In the genomic region with DNA sequence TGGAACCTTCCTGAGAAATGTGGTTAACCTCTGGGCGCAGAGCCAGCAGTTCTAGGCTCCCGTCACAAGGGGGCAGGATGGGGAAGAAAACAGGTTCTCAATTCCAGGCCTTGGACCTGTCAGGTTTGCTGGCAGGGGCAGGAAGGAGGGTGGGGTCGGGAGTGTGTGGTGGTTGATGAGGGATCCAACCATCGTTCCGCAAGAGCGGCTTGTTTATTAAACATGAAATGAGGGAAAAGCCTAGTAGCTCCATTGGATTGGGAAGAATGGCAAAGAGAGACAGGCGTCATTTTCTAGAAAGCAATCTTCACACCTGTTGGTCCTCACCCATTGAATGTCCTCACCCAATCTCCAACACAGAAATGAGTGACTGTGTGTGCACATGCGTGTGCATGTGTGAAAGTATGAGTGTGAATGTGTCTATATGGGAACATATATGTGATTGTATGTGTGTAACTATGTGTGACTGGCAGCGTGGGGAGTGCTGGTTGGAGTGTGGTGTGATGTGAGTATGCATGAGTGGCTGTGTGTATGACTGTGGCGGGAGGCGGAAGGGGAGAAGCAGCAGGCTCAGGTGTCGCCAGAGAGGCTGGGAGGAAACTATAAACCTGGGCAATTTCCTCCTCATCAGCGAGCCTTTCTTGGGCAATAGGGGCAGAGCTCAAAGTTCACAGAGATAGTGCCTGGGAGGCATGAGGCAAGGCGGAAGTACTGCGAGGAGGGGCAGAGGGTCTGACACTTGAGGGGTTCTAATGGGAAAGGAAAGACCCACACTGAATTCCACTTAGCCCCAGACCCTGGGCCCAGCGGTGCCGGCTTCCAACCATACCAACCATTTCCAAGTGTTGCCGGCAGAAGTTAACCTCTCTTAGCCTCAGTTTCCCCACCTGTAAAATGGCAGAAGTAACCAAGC, we compare ENCODE assay signal across 1 cellular context.
TF ChIP-seq lines count a peak whose summit lies in the region.

No MANE protein-coding gene starts in this region.

TF ChIP-seq in GM12878, 131 proteins besides CTCF, POLR2A, EP300 and RAD21 (continued from another document and continues in another):
- TF ChIP-seq, protein P1, sequence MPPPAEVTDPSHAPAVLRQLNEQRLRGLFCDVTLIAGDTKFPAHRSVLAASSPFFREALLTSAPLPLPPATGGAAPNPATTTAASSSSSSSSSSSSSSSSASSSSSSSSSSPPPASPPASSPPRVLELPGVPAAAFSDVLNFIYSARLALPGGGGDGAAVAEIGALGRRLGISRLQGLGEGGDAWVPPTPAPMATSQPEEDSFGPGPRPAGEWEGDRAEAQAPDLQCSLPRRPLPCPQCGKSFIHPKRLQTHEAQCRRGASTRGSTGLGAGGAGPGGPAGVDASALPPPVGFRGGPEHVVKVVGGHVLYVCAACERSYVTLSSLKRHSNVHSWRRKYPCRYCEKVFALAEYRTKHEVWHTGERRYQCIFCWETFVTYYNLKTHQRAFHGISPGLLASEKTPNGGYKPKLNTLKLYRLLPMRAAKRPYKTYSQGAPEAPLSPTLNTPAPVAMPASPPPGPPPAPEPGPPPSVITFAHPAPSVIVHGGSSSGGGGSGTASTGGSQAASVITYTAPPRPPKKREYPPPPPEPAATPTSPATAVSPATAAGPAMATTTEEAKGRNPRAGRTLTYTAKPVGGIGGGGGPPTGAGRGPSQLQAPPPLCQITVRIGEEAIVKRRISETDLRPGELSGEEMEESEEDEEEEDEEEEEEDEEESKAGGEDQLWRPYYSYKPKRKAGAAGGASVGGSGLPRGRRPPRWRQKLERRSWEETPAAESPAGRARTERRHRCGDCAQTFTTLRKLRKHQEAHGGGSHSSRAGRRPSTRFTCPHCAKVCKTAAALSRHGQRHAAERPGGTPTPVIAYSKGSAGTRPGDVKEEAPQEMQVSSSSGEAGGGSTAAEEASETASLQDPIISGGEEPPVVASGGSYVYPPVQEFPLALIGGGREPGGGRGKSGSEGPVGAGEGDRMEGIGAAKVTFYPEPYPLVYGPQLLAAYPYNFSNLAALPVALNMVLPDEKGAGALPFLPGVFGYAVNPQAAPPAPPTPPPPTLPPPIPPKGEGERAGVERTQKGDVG (CRISPR knock-in tag; IDR thresholded peaks at IDR 0.05) = no peak
- TF ChIP-seq CHD4 (IDR thresholded peaks at IDR 0.05) (no peak), ZBED1 (IDR thresholded peaks at IDR 0.05; ENCODE audit: borderline replicate concordance) (no peak), ZNF274 (IDR thresholded peaks at IDR 0.05; ENCODE audit: insufficient read depth, insufficient read length) (no peak), BRCA1 (IDR thresholded peaks at IDR 0.05; ENCODE audit: low read depth, low read length) (no peak), BCL11A (IDR thresholded peaks at IDR 0.05; ENCODE audit: low read depth, low read length) (no peak), CBFB (IDR thresholded peaks at IDR 0.05; ENCODE audit: low read depth) (0 out of 2 replicates have a peak, but pooled peaks have one; percentile 53), SIN3A (IDR thresholded peaks at IDR 0.05; ENCODE audit: low read depth, low read length) (no peak), IRF4 (IDR thresholded peaks at IDR 0.05; ENCODE audit: low read depth, low read length) (0 out of 2 replicates have a peak, but pooled peaks have one; percentile 16), KAT2A (conservative IDR thresholded peaks at IDR 0.05; ENCODE audit: control insufficient read depth, low read depth, low read length) (no peak), RUNX3 (IDR thresholded peaks at IDR 0.05; ENCODE audit: low read length) (peak; percentile 92), CREB1 (IDR thresholded peaks at IDR 0.05; ENCODE audit: low read depth) (0 out of 2 replicates have a peak, but pooled peaks have one; percentile 13), HDAC2 (IDR thresholded peaks at IDR 0.05) (no peak), JUND (IDR thresholded peaks at IDR 0.05; ENCODE audit: low read depth, low read length) (no peak), EED (IDR thresholded peaks at IDR 0.05; ENCODE audit: low read depth) (peak; percentile 65; the same call in 1 of the 2 replicates), NRF1 (conservative IDR thresholded peaks at IDR 0.05; ENCODE audit: low read depth, low read length) (no peak), STAT1 (conservative IDR thresholded peaks at IDR 0.05) (no peak; the same call in 1 of the 2 replicates), PAX5 (IDR thresholded peaks at IDR 0.05; ENCODE audit: borderline replicate concordance, low read depth, low read length) (peak; percentile 42; the same call in 1 of the 2 replicates), TCF3 (IDR thresholded peaks at IDR 0.05; ENCODE audit: borderline replicate concordance, insufficient read depth, low read depth, low read length) (no peak), HCFC1 (IDR thresholded peaks at IDR 0.05; ENCODE audit: low read length) (no peak), TAF1 (IDR thresholded peaks at IDR 0.05; ENCODE audit: borderline replicate concordance, low read depth, low read length) (no peak), SIX5 (IDR thresholded peaks at IDR 0.05; ENCODE audit: low read depth, low read length, severe bottlenecking) (no peak), MTA2 (IDR thresholded peaks at IDR 0.05; ENCODE audit: low read depth) (0 out of 2 replicates have a peak, but pooled peaks have one; percentile 30)
- TF ChIP-seq, protein P2, sequence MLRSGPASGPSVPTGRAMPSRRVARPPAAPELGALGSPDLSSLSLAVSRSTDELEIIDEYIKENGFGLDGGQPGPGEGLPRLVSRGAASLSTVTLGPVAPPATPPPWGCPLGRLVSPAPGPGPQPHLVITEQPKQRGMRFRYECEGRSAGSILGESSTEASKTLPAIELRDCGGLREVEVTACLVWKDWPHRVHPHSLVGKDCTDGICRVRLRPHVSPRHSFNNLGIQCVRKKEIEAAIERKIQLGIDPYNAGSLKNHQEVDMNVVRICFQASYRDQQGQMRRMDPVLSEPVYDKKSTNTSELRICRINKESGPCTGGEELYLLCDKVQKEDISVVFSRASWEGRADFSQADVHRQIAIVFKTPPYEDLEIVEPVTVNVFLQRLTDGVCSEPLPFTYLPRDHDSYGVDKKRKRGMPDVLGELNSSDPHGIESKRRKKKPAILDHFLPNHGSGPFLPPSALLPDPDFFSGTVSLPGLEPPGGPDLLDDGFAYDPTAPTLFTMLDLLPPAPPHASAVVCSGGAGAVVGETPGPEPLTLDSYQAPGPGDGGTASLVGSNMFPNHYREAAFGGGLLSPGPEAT (IDR thresholded peaks at IDR 0.05; ENCODE audit: low read depth) = peak; percentile 72
- TF ChIP-seq, protein P3, sequence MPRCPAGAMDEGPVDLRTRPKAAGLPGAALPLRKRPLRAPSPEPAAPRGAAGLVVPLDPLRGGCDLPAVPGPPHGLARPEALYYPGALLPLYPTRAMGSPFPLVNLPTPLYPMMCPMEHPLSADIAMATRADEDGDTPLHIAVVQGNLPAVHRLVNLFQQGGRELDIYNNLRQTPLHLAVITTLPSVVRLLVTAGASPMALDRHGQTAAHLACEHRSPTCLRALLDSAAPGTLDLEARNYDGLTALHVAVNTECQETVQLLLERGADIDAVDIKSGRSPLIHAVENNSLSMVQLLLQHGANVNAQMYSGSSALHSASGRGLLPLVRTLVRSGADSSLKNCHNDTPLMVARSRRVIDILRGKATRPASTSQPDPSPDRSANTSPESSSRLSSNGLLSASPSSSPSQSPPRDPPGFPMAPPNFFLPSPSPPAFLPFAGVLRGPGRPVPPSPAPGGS (IDR thresholded peaks at IDR 0.05; ENCODE audit: borderline replicate concordance, insufficient read depth, low read depth, low read length, poor library complexity, severe bottlenecking) = peak; percentile 93
- TF ChIP-seq, protein P4, sequence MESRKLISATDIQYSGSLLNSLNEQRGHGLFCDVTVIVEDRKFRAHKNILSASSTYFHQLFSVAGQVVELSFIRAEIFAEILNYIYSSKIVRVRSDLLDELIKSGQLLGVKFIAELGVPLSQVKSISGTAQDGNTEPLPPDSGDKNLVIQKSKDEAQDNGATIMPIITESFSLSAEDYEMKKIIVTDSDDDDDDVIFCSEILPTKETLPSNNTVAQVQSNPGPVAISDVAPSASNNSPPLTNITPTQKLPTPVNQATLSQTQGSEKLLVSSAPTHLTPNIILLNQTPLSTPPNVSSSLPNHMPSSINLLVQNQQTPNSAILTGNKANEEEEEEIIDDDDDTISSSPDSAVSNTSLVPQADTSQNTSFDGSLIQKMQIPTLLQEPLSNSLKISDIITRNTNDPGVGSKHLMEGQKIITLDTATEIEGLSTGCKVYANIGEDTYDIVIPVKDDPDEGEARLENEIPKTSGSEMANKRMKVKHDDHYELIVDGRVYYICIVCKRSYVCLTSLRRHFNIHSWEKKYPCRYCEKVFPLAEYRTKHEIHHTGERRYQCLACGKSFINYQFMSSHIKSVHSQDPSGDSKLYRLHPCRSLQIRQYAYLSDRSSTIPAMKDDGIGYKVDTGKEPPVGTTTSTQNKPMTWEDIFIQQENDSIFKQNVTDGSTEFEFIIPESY (IDR thresholded peaks at IDR 0.05) = no peak
- TF ChIP-seq, protein P5, sequence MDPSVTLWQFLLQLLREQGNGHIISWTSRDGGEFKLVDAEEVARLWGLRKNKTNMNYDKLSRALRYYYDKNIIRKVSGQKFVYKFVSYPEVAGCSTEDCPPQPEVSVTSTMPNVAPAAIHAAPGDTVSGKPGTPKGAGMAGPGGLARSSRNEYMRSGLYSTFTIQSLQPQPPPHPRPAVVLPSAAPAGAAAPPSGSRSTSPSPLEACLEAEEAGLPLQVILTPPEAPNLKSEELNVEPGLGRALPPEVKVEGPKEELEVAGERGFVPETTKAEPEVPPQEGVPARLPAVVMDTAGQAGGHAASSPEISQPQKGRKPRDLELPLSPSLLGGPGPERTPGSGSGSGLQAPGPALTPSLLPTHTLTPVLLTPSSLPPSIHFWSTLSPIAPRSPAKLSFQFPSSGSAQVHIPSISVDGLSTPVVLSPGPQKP (IDR thresholded peaks at IDR 0.05; ENCODE audit: low read depth, low read length) = no peak
- TF ChIP-seq, protein P6, sequence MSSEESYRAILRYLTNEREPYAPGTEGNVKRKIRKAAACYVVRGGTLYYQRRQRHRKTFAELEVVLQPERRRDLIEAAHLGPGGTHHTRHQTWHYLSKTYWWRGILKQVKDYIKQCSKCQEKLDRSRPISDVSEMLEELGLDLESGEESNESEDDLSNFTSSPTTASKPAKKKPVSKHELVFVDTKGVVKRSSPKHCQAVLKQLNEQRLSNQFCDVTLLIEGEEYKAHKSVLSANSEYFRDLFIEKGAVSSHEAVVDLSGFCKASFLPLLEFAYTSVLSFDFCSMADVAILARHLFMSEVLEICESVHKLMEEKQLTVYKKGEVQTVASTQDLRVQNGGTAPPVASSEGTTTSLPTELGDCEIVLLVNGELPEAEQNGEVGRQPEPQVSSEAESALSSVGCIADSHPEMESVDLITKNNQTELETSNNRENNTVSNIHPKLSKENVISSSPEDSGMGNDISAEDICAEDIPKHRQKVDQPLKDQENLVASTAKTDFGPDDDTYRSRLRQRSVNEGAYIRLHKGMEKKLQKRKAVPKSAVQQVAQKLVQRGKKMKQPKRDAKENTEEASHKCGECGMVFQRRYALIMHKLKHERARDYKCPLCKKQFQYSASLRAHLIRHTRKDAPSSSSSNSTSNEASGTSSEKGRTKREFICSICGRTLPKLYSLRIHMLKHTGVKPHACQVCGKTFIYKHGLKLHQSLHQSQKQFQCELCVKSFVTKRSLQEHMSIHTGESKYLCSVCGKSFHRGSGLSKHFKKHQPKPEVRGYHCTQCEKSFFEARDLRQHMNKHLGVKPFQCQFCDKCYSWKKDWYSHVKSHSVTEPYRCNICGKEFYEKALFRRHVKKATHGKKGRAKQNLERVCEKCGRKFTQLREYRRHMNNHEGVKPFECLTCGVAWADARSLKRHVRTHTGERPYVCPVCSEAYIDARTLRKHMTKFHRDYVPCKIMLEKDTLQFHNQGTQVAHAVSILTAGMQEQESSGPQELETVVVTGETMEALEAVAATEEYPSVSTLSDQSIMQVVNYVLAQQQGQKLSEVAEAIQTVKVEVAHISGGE (CRISPR knock-in tag; IDR thresholded peaks at IDR 0.05) = no peak
- TF ChIP-seq, protein P7, sequence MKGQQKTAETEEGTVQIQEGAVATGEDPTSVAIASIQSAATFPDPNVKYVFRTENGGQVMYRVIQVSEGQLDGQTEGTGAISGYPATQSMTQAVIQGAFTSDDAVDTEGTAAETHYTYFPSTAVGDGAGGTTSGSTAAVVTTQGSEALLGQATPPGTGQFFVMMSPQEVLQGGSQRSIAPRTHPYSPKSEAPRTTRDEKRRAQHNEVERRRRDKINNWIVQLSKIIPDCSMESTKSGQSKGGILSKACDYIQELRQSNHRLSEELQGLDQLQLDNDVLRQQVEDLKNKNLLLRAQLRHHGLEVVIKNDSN (IDR thresholded peaks at IDR 0.05; ENCODE audit: borderline replicate concordance, extremely low read length, insufficient read depth, low read depth, low read length) = no peak
- TF ChIP-seq, protein P8, sequence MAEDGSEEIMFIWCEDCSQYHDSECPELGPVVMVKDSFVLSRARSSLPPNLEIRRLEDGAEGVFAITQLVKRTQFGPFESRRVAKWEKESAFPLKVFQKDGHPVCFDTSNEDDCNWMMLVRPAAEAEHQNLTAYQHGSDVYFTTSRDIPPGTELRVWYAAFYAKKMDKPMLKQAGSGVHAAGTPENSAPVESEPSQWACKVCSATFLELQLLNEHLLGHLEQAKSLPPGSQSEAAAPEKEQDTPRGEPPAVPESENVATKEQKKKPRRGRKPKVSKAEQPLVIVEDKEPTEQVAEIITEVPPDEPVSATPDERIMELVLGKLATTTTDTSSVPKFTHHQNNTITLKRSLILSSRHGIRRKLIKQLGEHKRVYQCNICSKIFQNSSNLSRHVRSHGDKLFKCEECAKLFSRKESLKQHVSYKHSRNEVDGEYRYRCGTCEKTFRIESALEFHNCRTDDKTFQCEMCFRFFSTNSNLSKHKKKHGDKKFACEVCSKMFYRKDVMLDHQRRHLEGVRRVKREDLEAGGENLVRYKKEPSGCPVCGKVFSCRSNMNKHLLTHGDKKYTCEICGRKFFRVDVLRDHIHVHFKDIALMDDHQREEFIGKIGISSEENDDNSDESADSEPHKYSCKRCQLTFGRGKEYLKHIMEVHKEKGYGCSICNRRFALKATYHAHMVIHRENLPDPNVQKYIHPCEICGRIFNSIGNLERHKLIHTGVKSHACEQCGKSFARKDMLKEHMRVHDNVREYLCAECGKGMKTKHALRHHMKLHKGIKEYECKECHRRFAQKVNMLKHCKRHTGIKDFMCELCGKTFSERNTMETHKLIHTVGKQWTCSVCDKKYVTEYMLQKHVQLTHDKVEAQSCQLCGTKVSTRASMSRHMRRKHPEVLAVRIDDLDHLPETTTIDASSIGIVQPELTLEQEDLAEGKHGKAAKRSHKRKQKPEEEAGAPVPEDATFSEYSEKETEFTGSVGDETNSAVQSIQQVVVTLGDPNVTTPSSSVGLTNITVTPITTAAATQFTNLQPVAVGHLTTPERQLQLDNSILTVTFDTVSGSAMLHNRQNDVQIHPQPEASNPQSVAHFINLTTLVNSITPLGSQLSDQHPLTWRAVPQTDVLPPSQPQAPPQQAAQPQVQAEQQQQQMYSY (CRISPR knock-in tag; IDR thresholded peaks at IDR 0.05) = no peak
